Comparison of ENCODE assay signal across 20 cellular contexts in genomic region chr14:54665938-54666337, GRCh38.
DNase-seq lines count a peak whose midpoint lies in the region; ATAC-seq, FAIRE-seq and TF ChIP-seq lines count a peak whose summit lies in the region.
"Had no signal": no experiment of that assay in that cellular context is flagged by ENCODE, and none has a peak within 500 bp of the region (broad histone marks: within the 10 kb centered on the region; RNA-seq: fewer than 3 reads in every experiment).

No MANE protein-coding gene starts in this region.

- H3K4me1 Mint-ChIP-seq in naive thymus-derived CD8-positive, alpha-beta T cell, result peaks cover 0 to 20% (median 14%) of the 10 kb centered on the region in 4 donors

- H3K36me3 Mint-ChIP-seq in naive thymus-derived CD8-positive, alpha-beta T cell, result no peaks in the 10 kb centered on the region
- H3K36me3 Mint-ChIP-seq: CD8-positive, alpha-beta memory T cell; WTC11 had no signal

- H3K9me3 Mint-ChIP-seq in naive thymus-derived CD8-positive, alpha-beta T cell, result no peaks in the 10 kb centered on the region
- H3K9me3 Mint-ChIP-seq: activated T-helper 2 cell treated with anti-CD3 and anti-CD28 coated beads, Interferon-gamma antibody, Interleukin-2, Interleukin-4, amounts not matched to agents 10 μg/mL and 5 μg/mL and 100 μg/mL, durations not matched to agents 14 hours and 24 hours and 36 hours; CD8-positive, alpha-beta memory T cell; T-helper 1 cell treated with Interleukin-12 subunit alpha and Interleukin-12 subunit beta and Interleukin-4 antibody, amounts not matched to agents 30 μg/mL and 1 μg/mL, for 36 hours; WTC11 had no signal

- intact Hi-C loops in HepG2 (cut with micrococcal nuclease; ENCODE audit: unreplicated experiment) (loop anchor here (1.0 kb wide), 1 partner anchor 10 kb away; no protein-coding TSS in a partner anchor), right lobe of liver (cut with DNase I) (no loop called here), Panc1 (cut with micrococcal nuclease; ENCODE audit: unreplicated experiment) (no loop called here), left colon (cut with DNase I, micrococcal nuclease) (no loop called here)

- FAIRE-seq in HepG2 (lab: Jason Lieb, UNC), result no peak
- FAIRE-seq: endometrium had no signal

- POLR2A ChIA-PET in HepG2 (lab: Yijun Ruan, JAX) (no interaction called here), Panc1 (lab: Charles Lee) (interaction anchor here (0.6 kb wide), 1 partner anchor 43 kb away, joined by 8 read pairs; no protein-coding TSS in a partner anchor)
- POLR2A ChIA-PET in naive thymus-derived CD8-positive, alpha-beta T cell (lab: Charles Lee), result no interaction called here

- BruUV-seq in HepG2 (replicated peaks; lab: Mats Ljungman, UMichigan), result no TSS peak
- BruUV-seq in Panc1 (replicated peaks; lab: Mats Ljungman, UMichigan), result no TSS peak

- H3K36me3 ChIP-seq in HepG2 (replicated peaks in 1 of 2; ENCODE audit: control insufficient read depth in 1 of 2, insufficient read depth in 2 of 2, low read length in 2 of 2) (peaks cover 1 to 6% of the 10 kb centered on the region in 2 experiments; a peak in 4 of 5 replicates), right lobe of liver (no peaks in the 10 kb centered on the region), Panc1 (ENCODE audit: control insufficient read depth, insufficient read depth, low read length) (no peaks in the 10 kb centered on the region)

- no peak overlapping the region for H3K9ac ChIP-seq in HepG2 (ENCODE audit: insufficient read depth, low read depth, low read length)

- H3K27me3 Mint-ChIP-seq in naive thymus-derived CD8-positive, alpha-beta T cell, result peaks cover 0 to 18% (median 16%) of the 10 kb centered on the region in 5 donors

- ATAC-seq in HepG2 (no peak), right lobe of liver (no peak), Panc1 (no peak), left colon (no peak)
- ATAC-seq in naive thymus-derived CD8-positive, alpha-beta T cell, result no peak
- ATAC-seq: WTC11 had no signal

- DNase-seq in HepG2 (ENCODE audit: low spot score) (no peak), right lobe of liver (no peak), Panc1 (ENCODE audit: low read depth, low spot score) (no peak), kidney glomerular epithelial cell (lab: John Stamatoyannopoulos, UW) (peak; percentile 10), left colon (no peak), HK-2 (ENCODE audit: unreplicated experiment) (no peak), NCI-H1092 treated with DMSO at 0.1 percent for 48 hours (lab: John Stamatoyannopoulos, UW) (no peak)
- no peak for DNase-seq in naive thymus-derived CD8-positive, alpha-beta T cell
- DNase-seq: amniotic stem cell; CD8-positive, alpha-beta memory T cell; DND-41; foreskin fibroblast; NCI-H1930; NCI-H446; SHP77 had no signal

- CTCF ChIA-PET in HepG2 (lab: Yijun Ruan, JAX; ENCODE audit: low intra/inter-chr PET ratio, low total read pairs), result no interaction called here
- CTCF ChIA-PET in Panc1 (lab: Charles Lee), result no interaction called here

- no peak overlapping the region for H3K27ac Mint-ChIP-seq in naive thymus-derived CD8-positive, alpha-beta T cell
- H3K27ac Mint-ChIP-seq: activated T-helper 2 cell treated with anti-CD3 and anti-CD28 coated beads, Interferon-gamma antibody, Interleukin-2, Interleukin-4, amounts not matched to agents 10 μg/mL and 5 μg/mL and 100 μg/mL, durations not matched to agents 14 hours and 24 hours and 36 hours; T-helper 1 cell treated with Interleukin-12 subunit alpha and Interleukin-12 subunit beta and Interleukin-4 antibody, amounts not matched to agents 30 μg/mL and 1 μg/mL, for 36 hours; WTC11 had no signal

- H3K27me3 ChIP-seq in HepG2 (ENCODE audit: control insufficient read depth in 1 of 2, insufficient read depth in 2 of 2, low read length in 2 of 2) (no peaks in the 10 kb centered on the region), right lobe of liver (no peaks in the 10 kb centered on the region), Panc1 (ENCODE audit: control insufficient read depth, insufficient read depth, low read length) (no peaks in the 10 kb centered on the region)

- H3K4me1 ChIP-seq in HepG2 (ENCODE audit: insufficient read depth, low read length) (peaks cover 66% of the 10 kb centered on the region), right lobe of liver (no peaks in the 10 kb centered on the region), Panc1 (ENCODE audit: control insufficient read depth, insufficient read depth, low read length) (peaks cover 20% of the 10 kb centered on the region)

- no peak overlapping the region for H3K4me2 ChIP-seq in HepG2 (ENCODE audit: low read depth, low read length)

- H3K27ac ChIP-seq in HepG2 (ENCODE audit: extremely low read length, insufficient read depth, low read length) (no peak overlapping the region), right lobe of liver (no peak overlapping the region), Panc1 (ENCODE audit: low read length) (peak overlapping the region; percentile 49; the same call in 1 of the 2 replicates)
- H3K27ac ChIP-seq: HL-60 had no signal

- H3K9me3 ChIP-seq in HepG2 (ENCODE audit: low read length), result no peaks in the 10 kb centered on the region
- no peaks in the 10 kb centered on the region for H3K9me3 ChIP-seq in right lobe of liver
- H3K9me3 ChIP-seq in Panc1 (ENCODE audit: control insufficient read depth, insufficient read depth, low read depth, low read length), result no peaks in the 10 kb centered on the region

- no peak for TF ChIP-seq RAD21 in HepG2 (CRISPR knock-in tag; IDR thresholded peaks at IDR 0.05)

- H3K4me3 ChIP-seq in HepG2 (replicated peaks in 1 of 3; ENCODE audit: insufficient read depth in 1 of 3, low read depth in 2 of 3, low read length in 3 of 3) (no peak overlapping the region), right lobe of liver (no peak overlapping the region), Panc1 (ENCODE audit: low read depth in 2 of 2, low read length in 2 of 2) (no peak overlapping the region)

- no peaks in the 10 kb centered on the region for H4K20me1 ChIP-seq in HepG2 (ENCODE audit: insufficient read depth, low read length)

- H2AFZ ChIP-seq in HepG2 (ENCODE audit: low read length), result no peak overlapping the region

- TF ChIP-seq EP300 in HepG2 (IDR thresholded peaks at IDR 0.05; ENCODE audit: low read depth in 2 of 2, low read length in 2 of 2) (no peak), HepG2 (CRISPR knock-in tag; IDR thresholded peaks at IDR 0.05; ENCODE audit: borderline replicate concordance) (no peak)

- WGBS in HepG2 (ENCODE audit: low lambda C conversion rate), result 100% methylated on average over 1 of the region's 1 CpG
- WGBS in right lobe of liver (ENCODE audit: insufficient coverage, low coverage, low lambda C conversion rate, missing lambda C conversion rate), result no CpG with 5 or more reads among the region's 1 CpG

- no peak for TF ChIP-seq CTCF in HepG2 (CRISPR knock-in tag; IDR thresholded peaks at IDR 0.05)
- TF ChIP-seq CTCF in right lobe of liver (IDR thresholded peaks at IDR 0.05), result no peak
- no peak for TF ChIP-seq CTCF in Panc1 (IDR thresholded peaks at IDR 0.05)

- in situ Hi-C loops in HepG2 (cut with HindIII; ENCODE audit: extremely low pct_ligation_motif_present, low pct_unique_long_range_greater_than_20kb) (no loop called here), Panc1 (cut with HindIII; ENCODE audit: low pct_unique_long_range_greater_than_20kb, low sequenced_read_pairs) (no loop called here)

- TF ChIP-seq POLR2A in HepG2 (IDR thresholded peaks at IDR 0.05; ENCODE audit: insufficient read depth in 1 of 2, low read depth in 2 of 2, low read length in 2 of 2) (no peak), right lobe of liver (IDR thresholded peaks at IDR 0.05) (no peak)

- H3K4me3 Mint-ChIP-seq in naive thymus-derived CD8-positive, alpha-beta T cell, result no peak overlapping the region
- H3K4me3 Mint-ChIP-seq: CD8-positive, alpha-beta memory T cell; T-helper 1 cell treated with Interleukin-12 subunit alpha and Interleukin-12 subunit beta and Interleukin-4 antibody, amounts not matched to agents 30 μg/mL and 1 μg/mL, for 36 hours; WTC11 had no signal

- H3K79me2 ChIP-seq in HepG2 (ENCODE audit: insufficient read depth, low read length), result peaks cover 10% of the 10 kb centered on the region

TF ChIP-seq in HepG2, 621 proteins besides CTCF, POLR2A, EP300 and RAD21:
- no peak for TF ChIP-seq ZNF350 (CRISPR knock-in tag; IDR thresholded peaks at IDR 0.05; ENCODE audit: borderline replicate concordance, low read depth)
- TF ChIP-seq SRSF9 (IDR thresholded peaks at IDR 0.05; ENCODE audit: borderline replicate concordance, insufficient read depth, low read depth, low read length, poor library complexity, severe bottlenecking), result no peak
- no peak for TF ChIP-seq KLF12 (CRISPR knock-in tag; IDR thresholded peaks at IDR 0.05; ENCODE audit: borderline replicate concordance)
- TF ChIP-seq RBM22 (optimal IDR thresholded peaks at IDR 0.05; ENCODE audit: low read length), result peak; percentile 54
